Comparison of ENCODE assay signal across 26 cellular contexts in genomic region chr12:131009595-131010270, GRCh38. TPM values are rescaled to one million over a fixed set of nuclear protein-coding genes. Genes with fewer than 3 reads are reported as not detected.
"Had no signal": no experiment of that assay in that cellular context is flagged by ENCODE, and none has a peak within 500 bp of the region (broad histone marks: within the 10 kb centered on the region; RNA-seq: fewer than 3 reads in every experiment).

No MANE protein-coding gene starts in this region.

- H3K27ac ChIP-seq: colonic mucosa, epithelial cell of prostate had no signal

- H3K27ac Mint-ChIP-seq: activated CD4-positive, alpha-beta T cell treated with anti-CD3 and anti-CD28 coated beads for 36 hours; activated naive CD8-positive, alpha-beta T cell; naive thymus-derived CD4-positive, alpha-beta T cell; stimulated activated naive B cell treated with anti-CD40 and anti-IgM and Interleukin-4, amounts not matched to agents 10 μg/mL and 1 μg/mL and 100 μg/mL, for 72 hours had no signal

- H3K4me3 Mint-ChIP-seq: activated CD4-positive, alpha-beta T cell treated with anti-CD3 and anti-CD28 coated beads for 36 hours; activated naive CD8-positive, alpha-beta T cell; naive thymus-derived CD4-positive, alpha-beta T cell; stimulated activated naive B cell treated with anti-CD40 and anti-IgM and Interleukin-4, amounts not matched to agents 10 μg/mL and 1 μg/mL and 100 μg/mL, for 72 hours had no signal

- H3K27me3 Mint-ChIP-seq: activated CD4-positive, alpha-beta T cell treated with anti-CD3 and anti-CD28 coated beads for 36 hours; activated naive CD8-positive, alpha-beta T cell had no signal

- H3K36me3 Mint-ChIP-seq: activated naive CD8-positive, alpha-beta T cell; naive thymus-derived CD4-positive, alpha-beta T cell; stimulated activated naive B cell treated with anti-CD40 and anti-IgM and Interleukin-4, amounts not matched to agents 10 μg/mL and 1 μg/mL and 100 μg/mL, for 72 hours had no signal

- H3K4me3 ChIP-seq: colonic mucosa, esophagus squamous epithelium, smooth muscle cell, stomach, tibial nerve, uterus had no signal

- H3K9me3 Mint-ChIP-seq: naive thymus-derived CD4-positive, alpha-beta T cell; stimulated activated naive B cell treated with anti-CD40 and anti-IgM and Interleukin-4, amounts not matched to agents 10 μg/mL and 1 μg/mL and 100 μg/mL, for 72 hours had no signal

- H3K36me3 ChIP-seq: colonic mucosa, esophagus squamous epithelium, uterus had no signal

- ATAC-seq: activated CD4-positive, alpha-beta T cell treated with anti-CD3 and anti-CD28 coated beads for 36 hours; left lobe of liver; naive thymus-derived CD4-positive, alpha-beta T cell; stimulated activated naive B cell treated with anti-CD40 and anti-IgM and Interleukin-4, amounts not matched to agents 10 μg/mL and 1 μg/mL and 100 μg/mL, for 72 hours had no signal

- H3K27me3 ChIP-seq: colonic mucosa, tibial nerve, uterus had no signal

- H3K4me1 Mint-ChIP-seq: activated CD4-positive, alpha-beta T cell treated with anti-CD3 and anti-CD28 coated beads for 36 hours had no signal

- H3K4me1 ChIP-seq: colonic mucosa had no signal

- FAIRE-seq: endometrium had no signal

- H3K4me2 ChIP-seq: smooth muscle cell had no signal

- DNase-seq: activated CD4-positive, alpha-beta T cell treated with anti-CD3 and anti-CD28 coated beads for 36 hours; activated CD4-positive, alpha-beta T cell treated with anti-CD3 and anti-CD28 coated beads, Interleukin-2, amount 50 U/mL, for 48 hours; activated CD4-positive, CD25-positive, alpha-beta regulatory T cell; activated CD8-positive, alpha-beta memory T cell treated with anti-CD3 and anti-CD28 coated beads for 24 hours; activated effector memory CD4-positive, alpha-beta T cell treated with Interleukin-2 at 50 U/mL for 16 hours; activated naive CD4-positive, alpha-beta T cell treated with Interleukin-2 at 50 U/mL for 16 hours; anterior cingulate cortex; colonic mucosa; effector CD8-positive, alpha-beta T cell; esophagus squamous epithelium; foreskin melanocyte; kidney glomerular epithelial cell; midbrain; naive thymus-derived CD4-positive, alpha-beta T cell; stimulated activated CD4-positive, alpha-beta T cell treated with anti-CD3 and anti-CD28 coated beads, Interleukin-15, amount 100 ng/mL, for 24 hours; stimulated activated CD4-positive, alpha-beta T cell treated with anti-CD3 and anti-CD28 coated beads, Interleukin-2, amount 100 ng/mL, for 24 hours; stimulated activated naive B cell treated with anti-CD40 and anti-IgM and Interleukin-4, amounts not matched to agents 10 μg/mL and 1 μg/mL and 100 μg/mL, for 72 hours; stomach; uterus had no signal

- H3K9me3 ChIP-seq: colonic mucosa, esophagus squamous epithelium, stomach, tibial nerve, uterus had no signal

RNA-seq across cellular contexts. Expression of gene ADGRD1, which starts 56.0 kb away (rescaled TPM):
- total RNA-seq: glomerular endothelial cell, smooth muscle cell had no signal
- polyA plus RNA-seq: naive thymus-derived CD4-positive, alpha-beta T cell had no signal
